ENCODE assay signal across 24 cellular contexts in the genomic region with DNA sequence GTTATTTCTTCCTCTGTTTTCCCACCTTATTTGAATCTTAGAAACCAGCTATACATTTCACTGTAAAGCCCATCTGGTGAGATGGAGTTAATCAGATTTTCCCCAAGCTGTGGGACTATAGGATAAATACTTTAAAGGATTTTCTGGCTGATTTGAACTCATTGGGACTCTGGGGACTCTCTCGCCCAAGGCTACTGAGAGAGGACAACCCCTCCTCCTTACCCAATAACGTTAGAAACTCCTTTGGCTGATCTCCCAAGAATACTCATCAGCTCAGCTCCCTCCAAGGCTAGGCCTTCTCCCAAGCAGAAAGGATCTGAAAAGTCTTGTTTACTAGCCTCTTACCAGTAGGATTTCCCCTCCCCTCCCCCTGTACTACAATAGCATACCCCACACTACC. TPM values are rescaled to one million over a fixed set of nuclear protein-coding genes. Genes with fewer than 3 reads are reported as not detected.
"Had no signal": no experiment of that assay in that cellular context is flagged by ENCODE, and none has a peak within 500 bp of the region (broad histone marks: within the 10 kb centered on the region; RNA-seq: fewer than 3 reads in every experiment).

No MANE protein-coding gene starts in this region.

- H3K4me1 Mint-ChIP-seq: stimulated activated effector memory CD8-positive, alpha-beta T cell treated with anti-CD3 and anti-CD28 coated beads, Interleukin-12 subunit alpha, Interleukin-12 subunit beta, amount 100 ng/mL, for 72 hours had no signal

- H3K9me3 Mint-ChIP-seq: stimulated activated effector memory CD8-positive, alpha-beta T cell treated with anti-CD3 and anti-CD28 coated beads, Interleukin-12 subunit alpha, Interleukin-12 subunit beta, amount 100 ng/mL, for 72 hours had no signal

- H3K36me3 ChIP-seq: esophagus squamous epithelium, right lobe of liver, tibial nerve, upper lobe of right lung had no signal

- H3K9me3 ChIP-seq: right lobe of liver, testis had no signal

- H3K36me3 Mint-ChIP-seq: stimulated activated effector memory CD8-positive, alpha-beta T cell treated with anti-CD3 and anti-CD28 coated beads, Interleukin-12 subunit alpha, Interleukin-12 subunit beta, amount 100 ng/mL, for 72 hours had no signal

- H3K4me3 Mint-ChIP-seq: natural killer cell treated with Interleukin-12 subunit alpha and Interleukin-12 subunit beta and Interleukin-15 and Interleukin-18, amount 100 ng/mL, for 72 hours; stimulated activated effector memory CD8-positive, alpha-beta T cell treated with anti-CD3 and anti-CD28 coated beads, Interleukin-12 subunit alpha, Interleukin-12 subunit beta, amount 100 ng/mL, for 72 hours had no signal

- H3K27me3 ChIP-seq: hepatocyte, right lobe of liver, testis had no signal

- DNase-seq: effector memory CD4-positive, alpha-beta T cell; esophagus squamous epithelium; foreskin fibroblast; head of caudate nucleus; left colon; left ventricle myocardium superior; mesenchymal stem cell; midbrain; occipital lobe; psoas muscle; retina; right lobe of liver; stimulated activated CD4-positive, alpha-beta T cell treated with anti-CD3 and anti-CD28 coated beads, Interleukin-4, amount 100 ng/mL, for 1 hour; stimulated activated CD8-positive, alpha-beta memory T cell treated with anti-CD3 and anti-CD28 coated beads, Interleukin-4, amount 100 ng/mL, for 48 hours; stimulated activated naive CD8-positive, alpha-beta T cell treated with anti-CD3 and anti-CD28 coated beads, Interleukin-15, Interleukin-2, amounts not matched to agents 100 U/mL and 50 U/mL, for 24 hours; testis; upper lobe of right lung had no signal

- H3K27ac Mint-ChIP-seq: natural killer cell treated with Interleukin-12 subunit alpha and Interleukin-12 subunit beta and Interleukin-15 and Interleukin-18, amount 100 ng/mL, for 72 hours; stimulated activated effector memory CD8-positive, alpha-beta T cell treated with anti-CD3 and anti-CD28 coated beads, Interleukin-12 subunit alpha, Interleukin-12 subunit beta, amount 100 ng/mL, for 72 hours had no signal

- H3K4me1 ChIP-seq: esophagus squamous epithelium, psoas muscle, right lobe of liver, testis, tibial nerve, upper lobe of right lung had no signal

- H3K27ac ChIP-seq: epithelial cell of prostate, esophagus squamous epithelium, hepatocyte, psoas muscle, right lobe of liver, testis, tibial nerve, upper lobe of right lung had no signal

- H3K4me3 ChIP-seq: esophagus squamous epithelium, hepatocyte, lung, psoas muscle, right lobe of liver, testis, tibial nerve, upper lobe of right lung had no signal

- ATAC-seq: left colon; left ventricle myocardium superior; natural killer cell treated with Interleukin-12 subunit alpha and Interleukin-12 subunit beta and Interleukin-15 and Interleukin-18, amount 100 ng/mL, for 72 hours; psoas muscle; right lobe of liver; stimulated activated effector memory CD8-positive, alpha-beta T cell treated with anti-CD3 and anti-CD28 coated beads, Interleukin-12 subunit alpha, Interleukin-12 subunit beta, amount 100 ng/mL, for 72 hours; stimulated activated naive CD8-positive, alpha-beta T cell treated with anti-CD3 and anti-CD28 coated beads, Interleukin-15, Interleukin-2, amounts not matched to agents 100 U/mL and 50 U/mL, for 24 hours; upper lobe of right lung had no signal

RNA-seq across cellular contexts. Expression of a gene that starts 1.5 kb away (rescaled TPM):
- total RNA-seq: esophagus squamous epithelium; hepatocyte; kidney epithelial cell; left colon; left ventricle myocardium superior; lung; natural killer cell treated with Interleukin-12 subunit alpha and Interleukin-12 subunit beta and Interleukin-15 and Interleukin-18, amount 100 ng/mL, for 72 hours; psoas muscle; right lobe of liver; testis; tibial nerve; upper lobe of right lung had no signal
